In genomic region chr18:50273203-50274043, GRCh38 we compare ENCODE assay signal across 27 cellular contexts. TPM values are rescaled to one million over a fixed set of nuclear protein-coding genes. Genes with fewer than 3 reads are reported as not detected.
DNase-seq lines count a peak whose midpoint lies in the region; ATAC-seq, FAIRE-seq and TF ChIP-seq lines count a peak whose summit lies in the region.
"Had no signal": no experiment of that assay in that cellular context is flagged by ENCODE, and none has a peak within 500 bp of the region (broad histone marks: within the 10 kb centered on the region; RNA-seq: fewer than 3 reads in every experiment).

No MANE protein-coding gene starts in this region.

- no peak overlapping the region for H3K27ac ChIP-seq in K562 (ENCODE audit: extremely low read depth, low read depth, low read length)
- H3K27ac ChIP-seq: SJSA1 had no signal

- no peaks in the 10 kb centered on the region for H3K4me1 ChIP-seq in K562 (replicated peaks in 1 of 2; ENCODE audit: control insufficient read depth in 2 of 2, insufficient read depth in 2 of 2, low read length in 2 of 2)
- H3K4me1 ChIP-seq: BE2C, SJSA1 had no signal

- no peak overlapping the region for H2AFZ ChIP-seq in K562 (ENCODE audit: low read depth, low read length)

- no peak for FAIRE-seq in K562 (lab: Jason Lieb, UNC)
- FAIRE-seq: GM12891, H1 had no signal

- no peak for TF ChIP-seq EP300 in K562 (IDR thresholded peaks at IDR 0.05; ENCODE audit: low read length)

- no peaks in the 10 kb centered on the region for H3K27me3 Mint-ChIP-seq in activated naive CD8-positive, alpha-beta T cell treated with anti-CD3 and anti-CD28 coated beads, Interleukin-2, amount 50 U/mL, for 24 hours
- no peaks in the 10 kb centered on the region for H3K27me3 Mint-ChIP-seq in activated naive CD8-positive, alpha-beta T cell treated with anti-CD3 and anti-CD28 coated beads for 36 hours

- H3K4me3 Mint-ChIP-seq in activated naive CD8-positive, alpha-beta T cell treated with anti-CD3 and anti-CD28 coated beads, Interleukin-2, amount 50 U/mL, for 24 hours = no peak overlapping the region
- H3K4me3 Mint-ChIP-seq in activated naive CD8-positive, alpha-beta T cell treated with anti-CD3 and anti-CD28 coated beads for 36 hours = no peak overlapping the region
- H3K4me3 Mint-ChIP-seq in stimulated activated effector memory CD8-positive, alpha-beta T cell treated with anti-CD3 and anti-CD28 coated beads, Interleukin-12 subunit alpha, Interleukin-12 subunit beta, amount 100 ng/mL, for 72 hours = no peak overlapping the region

- no TSS peak for BruUV-seq in K562 (replicated peaks; lab: Mats Ljungman, UMichigan)

- TF ChIP-seq CTCF in K562 (IDR thresholded peaks at IDR 0.05 in 2 of 3, conservative IDR thresholded peaks at IDR 0.05 in 1 of 3; ENCODE audit: insufficient read depth in 2 of 3, low read depth in 1 of 3, low read length in 3 of 3) = no peak

- H3K4me3 ChIP-seq in K562 = no peak overlapping the region
- H3K4me3 ChIP-seq: SJSA1 had no signal

- DNase-seq in activated naive CD8-positive, alpha-beta T cell treated with anti-CD3 and anti-CD28 coated beads, Interleukin-2, amount 50 U/mL, for 24 hours = no peak
- DNase-seq in activated naive CD8-positive, alpha-beta T cell treated with anti-CD3 and anti-CD28 coated beads for 36 hours = no peak
- no peak for DNase-seq in K562 (ENCODE audit: extremely low read depth in 1 of 4, low spot score in 3 of 4)
- no peak for DNase-seq in left colon
- DNase-seq in stimulated activated effector memory CD8-positive, alpha-beta T cell treated with anti-CD3 and anti-CD28 coated beads, Interleukin-12 subunit alpha, Interleukin-12 subunit beta, amount 100 ng/mL, for 72 hours (ENCODE audit: low spot score in 2 of 2) = no peak
- no peak for DNase-seq in retina
- DNase-seq in NCI-H1048 (lab: John Stamatoyannopoulos, UW) = no peak
- DNase-seq: 8988T, ACHN, BE2C, Calu3, DMS79 treated with DMSO at 0.1 percent for 48 hours, GF-D8, HCEC 1CT, Karpas-422, NCI-H1105, NCI-H1436 treated with DMSO at 0.1 percent for 48 hours, NCI-H187 treated with DMSO at 0.1 percent for 48 hours, NCI-H2107, NCI-H524 treated with DMSO at 0.1 percent for 48 hours, NCI-H774, PC-3 had no signal

- H3K9me1 ChIP-seq in K562 (ENCODE audit: control insufficient read depth, insufficient read depth, low read length) = no peaks in the 10 kb centered on the region

- ATAC-seq in activated naive CD8-positive, alpha-beta T cell treated with anti-CD3 and anti-CD28 coated beads, Interleukin-2, amount 50 U/mL, for 24 hours = no peak
- no peak for ATAC-seq in K562
- ATAC-seq in left colon = peak; percentile 6
- no peak for ATAC-seq in stimulated activated effector memory CD8-positive, alpha-beta T cell treated with anti-CD3 and anti-CD28 coated beads, Interleukin-12 subunit alpha, Interleukin-12 subunit beta, amount 100 ng/mL, for 72 hours
- no peak for ATAC-seq in GM19397 (IDR thresholded peaks at IDR 0.05; ENCODE audit: unreplicated experiment)
- ATAC-seq: PC-3, Right ventricle myocardium inferior had no signal

- no peak for TF ChIP-seq POLR2A in K562 (conservative IDR thresholded peaks at IDR 0.05)

- in situ Hi-C loops in K562 (cut with MboI) = no loop called here

- POLR2A ChIA-PET in K562 (lab: Yijun Ruan, JAX) = no interaction called here

- H3K36me3 Mint-ChIP-seq in activated naive CD8-positive, alpha-beta T cell treated with anti-CD3 and anti-CD28 coated beads, Interleukin-2, amount 50 U/mL, for 24 hours (ENCODE audit: low read depth) = peaks cover 46% of the 10 kb centered on the region
- H3K36me3 Mint-ChIP-seq in activated naive CD8-positive, alpha-beta T cell treated with anti-CD3 and anti-CD28 coated beads for 36 hours = peaks cover 32% of the 10 kb centered on the region
- H3K36me3 Mint-ChIP-seq in stimulated activated effector memory CD8-positive, alpha-beta T cell treated with anti-CD3 and anti-CD28 coated beads, Interleukin-12 subunit alpha, Interleukin-12 subunit beta, amount 100 ng/mL, for 72 hours = peaks cover 92% of the 10 kb centered on the region

- H4K20me1 ChIP-seq in K562 (replicated peaks; ENCODE audit: control insufficient read depth, insufficient read depth, low read length) = no peaks in the 10 kb centered on the region

- H3K27ac Mint-ChIP-seq in activated naive CD8-positive, alpha-beta T cell treated with anti-CD3 and anti-CD28 coated beads, Interleukin-2, amount 50 U/mL, for 24 hours = peak overlapping the region; percentile 33
- no peak overlapping the region for H3K27ac Mint-ChIP-seq in activated naive CD8-positive, alpha-beta T cell treated with anti-CD3 and anti-CD28 coated beads for 36 hours
- H3K27ac Mint-ChIP-seq in stimulated activated effector memory CD8-positive, alpha-beta T cell treated with anti-CD3 and anti-CD28 coated beads, Interleukin-12 subunit alpha, Interleukin-12 subunit beta, amount 100 ng/mL, for 72 hours = peak overlapping the region; percentile 12

- 98% methylated on average over 11 of the region's 23 CpGs for WGBS in K562 (ENCODE audit: insufficient coverage, low coverage, missing lambda C conversion rate)

- H3K4me2 ChIP-seq in K562 (ENCODE audit: insufficient read depth, low read length) = no peak overlapping the region

- H3K9me3 ChIP-seq in K562 (replicated peaks; ENCODE audit: control insufficient read depth, insufficient read depth, low read depth, low read length) = peaks cover 7% of the 10 kb centered on the region
- H3K9me3 ChIP-seq: BE2C, SJSA1 had no signal

- H3K79me2 ChIP-seq in K562 (ENCODE audit: control insufficient read depth, insufficient read depth, low read length) = peaks cover 4% of the 10 kb centered on the region; the same call in 1 of the 3 replicates

- H3K9me3 Mint-ChIP-seq in activated naive CD8-positive, alpha-beta T cell treated with anti-CD3 and anti-CD28 coated beads, Interleukin-2, amount 50 U/mL, for 24 hours = no peaks in the 10 kb centered on the region
- H3K9me3 Mint-ChIP-seq in activated naive CD8-positive, alpha-beta T cell treated with anti-CD3 and anti-CD28 coated beads for 36 hours = no peaks in the 10 kb centered on the region
- H3K9me3 Mint-ChIP-seq in stimulated activated effector memory CD8-positive, alpha-beta T cell treated with anti-CD3 and anti-CD28 coated beads, Interleukin-12 subunit alpha, Interleukin-12 subunit beta, amount 100 ng/mL, for 72 hours = no peaks in the 10 kb centered on the region

- no peak overlapping the region for H3K9ac ChIP-seq in K562 (ENCODE audit: insufficient read depth in 1 of 2, low read depth in 2 of 2, low read length in 2 of 2)

- no peak for TF ChIP-seq RAD21 in K562 (CRISPR knock-in tag; conservative IDR thresholded peaks at IDR 0.05 in 1 of 2, IDR thresholded peaks at IDR 0.05 in 1 of 2)

- peaks cover 95% of the 10 kb centered on the region for H3K36me3 ChIP-seq in K562 (ENCODE audit: control insufficient read depth, insufficient read depth, low read length)

- intact Hi-C loops in K562 (cut with micrococcal nuclease) = no loop called here
- intact Hi-C loops in left colon (cut with DNase I, micrococcal nuclease) = no loop called here

- H3K4me1 Mint-ChIP-seq in activated naive CD8-positive, alpha-beta T cell treated with anti-CD3 and anti-CD28 coated beads, Interleukin-2, amount 50 U/mL, for 24 hours = peaks cover 7% of the 10 kb centered on the region
- peaks cover 6% of the 10 kb centered on the region for H3K4me1 Mint-ChIP-seq in activated naive CD8-positive, alpha-beta T cell treated with anti-CD3 and anti-CD28 coated beads for 36 hours
- H3K4me1 Mint-ChIP-seq in stimulated activated effector memory CD8-positive, alpha-beta T cell treated with anti-CD3 and anti-CD28 coated beads, Interleukin-12 subunit alpha, Interleukin-12 subunit beta, amount 100 ng/mL, for 72 hours = peaks cover 17% of the 10 kb centered on the region

- H3K27me3 ChIP-seq in K562 (ENCODE audit: control insufficient read depth in 2 of 2, insufficient read depth in 2 of 2, low read length in 2 of 2) = no peaks in the 10 kb centered on the region
- H3K27me3 ChIP-seq: BE2C, SJSA1 had no signal

- CTCF ChIA-PET in K562 (lab: Yijun Ruan, JAX; ENCODE audit: low intra/inter-chr PET ratio) = no interaction called here

RNA-seq across cellular contexts. Expression of gene CFAP53, which starts 7.1 kb away (rescaled TPM):
- total RNA-seq in activated naive CD8-positive, alpha-beta T cell treated with anti-CD3 and anti-CD28 coated beads for 36 hours = under 1 TPM; 0.14 to 0.54 TPM
- total RNA-seq in K562 (2011; cell fraction: chromatin; rRNA removed; ENCODE audit: low replicate concordance) = 4.0 and 14.5 TPM in 2 replicates
- 1.5 and 2.2 TPM in 2 replicates for total RNA-seq in K562 (2011; cell fraction: nucleolus; rRNA removed)
- total RNA-seq in K562 (2011; cell fraction: nucleoplasm; rRNA removed) = 2.4 and 3.8 TPM in 2 replicates
- total RNA-seq in K562 (2014; rRNA removed) (0.50 and 0.94 TPM in 2 replicates), K562 (2014; rRNA removed; fragmentation: Illumina TruSeq; extraction: Trizol) (1.1 and 1.2 TPM in 2 replicates), K562 (2015; rRNA removed; fragmentation: Illumina TruSeq; extraction: Trizol) (1.2 and 1.6 TPM in 2 replicates), K562 (2021) (0.60 and 0.87 TPM in 2 replicates), left colon (under 1 TPM; 0.24 to 0.28 TPM)
- polyA plus RNA-seq in K562 (2011; rRNA removed) (1.4 and 2.2 TPM in 2 replicates), K562 (2014; fragmentation: Illumina TruSeq; extraction: Trizol) (1.1 and 1.6 TPM in 2 replicates), K562 (2014; fragmentation: Nextera tagmentation; extraction: Ambion mirVana) (under 1 TPM; 0.21 to 0.23 TPM), K562 (2014; rRNA removed) (1.9 TPM in 2 replicates)
- 0.09 and 0.63 TPM in 2 replicates for polyA plus RNA-seq in K562 (2011; cell fraction: cytosol; rRNA removed)
- 4.1 and 5.0 TPM in 2 replicates for polyA plus RNA-seq in K562 (2011; cell fraction: nucleus; rRNA removed)
- 1.2 and 2.6 TPM in 2 replicates for polyA plus RNA-seq in K562 (2012)
- 1.3 and 1.9 TPM in 2 replicates for polyA minus RNA-seq in K562 (2011; rRNA and poly(A)+ RNA removed)
- not detected in 2 replicates for polyA minus RNA-seq in K562 (2011; cell fraction: cytosol; rRNA and poly(A)+ RNA removed)
- polyA minus RNA-seq in K562 (2011; cell fraction: nucleus; rRNA and poly(A)+ RNA removed) = 1.2 and 1.3 TPM in 2 replicates
- total RNA-seq: PC-3, Right ventricle myocardium inferior had no signal

RNA-seq across cellular contexts. Expression of gene MBD1, which starts 7.9 kb away (rescaled TPM):
- 10 to 100 TPM; 65.6 to 69.9 TPM for total RNA-seq in activated naive CD8-positive, alpha-beta T cell treated with anti-CD3 and anti-CD28 coated beads for 36 hours
- 124 and 196 TPM in 2 replicates for total RNA-seq in K562 (2011; cell fraction: chromatin; rRNA removed; ENCODE audit: low replicate concordance)
- 127 and 147 TPM in 2 replicates for total RNA-seq in K562 (2011; cell fraction: nucleolus; rRNA removed)
- 103 and 106 TPM in 2 replicates for total RNA-seq in K562 (2011; cell fraction: nucleoplasm; rRNA removed)
- total RNA-seq in K562 (2014; rRNA removed) = 44.5 and 46.7 TPM in 2 replicates
- 14.8 and 16.4 TPM in 2 replicates for total RNA-seq in K562 (2014; rRNA removed; fragmentation: Illumina TruSeq; extraction: Trizol)
- total RNA-seq in K562 (2015; rRNA removed; fragmentation: Illumina TruSeq; extraction: Trizol) = 31.7 and 32.8 TPM in 2 replicates
- 59.7 and 60.9 TPM in 2 replicates for total RNA-seq in K562 (2021)
- 32.3 and 38.1 TPM in 2 replicates for polyA plus RNA-seq in K562 (2011; rRNA removed)
- polyA plus RNA-seq in K562 (2011; cell fraction: cytosol; rRNA removed) = 28.5 and 44.3 TPM in 2 replicates
- 169 and 222 TPM in 2 replicates for polyA plus RNA-seq in K562 (2011; cell fraction: nucleus; rRNA removed)
- 32.7 and 37.7 TPM in 2 replicates for polyA plus RNA-seq in K562 (2012)
- 26.1 and 37.4 TPM in 2 replicates for polyA plus RNA-seq in K562 (2014; fragmentation: Illumina TruSeq; extraction: Trizol)
- 1 to 10 TPM; 3.0 to 3.6 TPM for polyA plus RNA-seq in K562 (2014; fragmentation: Nextera tagmentation; extraction: Ambion mirVana)
- polyA plus RNA-seq in K562 (2014; rRNA removed) = 47.2 and 49.3 TPM in 2 replicates
- 23.8 and 26.4 TPM in 2 replicates for polyA minus RNA-seq in K562 (2011; rRNA and poly(A)+ RNA removed)
- 18.7 and 25.3 TPM in 2 replicates for polyA minus RNA-seq in K562 (2011; cell fraction: cytosol; rRNA and poly(A)+ RNA removed)
- polyA minus RNA-seq in K562 (2011; cell fraction: nucleus; rRNA and poly(A)+ RNA removed) = 76.1 and 92.1 TPM in 2 replicates
- total RNA-seq in left colon = 10 to 100 TPM; 66.4 to 68.0 TPM

RNA-seq across cellular contexts. Expression of gene CXXC1, which starts 14.1 kb away (rescaled TPM):
- total RNA-seq in activated naive CD8-positive, alpha-beta T cell treated with anti-CD3 and anti-CD28 coated beads for 36 hours = 10 to 100 TPM; 97.0 to 97.2 TPM
- total RNA-seq in K562 (2011; cell fraction: chromatin; rRNA removed; ENCODE audit: low replicate concordance) = 157 and 311 TPM in 2 replicates
- 176 and 189 TPM in 2 replicates for total RNA-seq in K562 (2011; cell fraction: nucleolus; rRNA removed)
- 138 and 156 TPM in 2 replicates for total RNA-seq in K562 (2011; cell fraction: nucleoplasm; rRNA removed)
- total RNA-seq in K562 (2014; rRNA removed) = 43.3 and 46.4 TPM in 2 replicates
- 23.1 and 26.3 TPM in 2 replicates for total RNA-seq in K562 (2014; rRNA removed; fragmentation: Illumina TruSeq; extraction: Trizol)
- total RNA-seq in K562 (2015; rRNA removed; fragmentation: Illumina TruSeq; extraction: Trizol) = 34.1 and 36.4 TPM in 2 replicates
- total RNA-seq in K562 (2021) = 59.1 and 81.0 TPM in 2 replicates
- 31.2 and 52.9 TPM in 2 replicates for polyA plus RNA-seq in K562 (2011; rRNA removed)
- polyA plus RNA-seq in K562 (2011; cell fraction: cytosol; rRNA removed) = 63.8 and 103 TPM in 2 replicates
- 461 and 501 TPM in 2 replicates for polyA plus RNA-seq in K562 (2011; cell fraction: nucleus; rRNA removed)
- 69.9 and 70.3 TPM in 2 replicates for polyA plus RNA-seq in K562 (2012)
- 40.3 and 51.2 TPM in 2 replicates for polyA plus RNA-seq in K562 (2014; fragmentation: Illumina TruSeq; extraction: Trizol)
- 1 to 10 TPM; 3.4 to 7.4 TPM for polyA plus RNA-seq in K562 (2014; fragmentation: Nextera tagmentation; extraction: Ambion mirVana)
- polyA plus RNA-seq in K562 (2014; rRNA removed) = 59.1 and 84.5 TPM in 2 replicates
- 17.5 and 20.7 TPM in 2 replicates for polyA minus RNA-seq in K562 (2011; rRNA and poly(A)+ RNA removed)
- 17.8 and 22.5 TPM in 2 replicates for polyA minus RNA-seq in K562 (2011; cell fraction: cytosol; rRNA and poly(A)+ RNA removed)
- polyA minus RNA-seq in K562 (2011; cell fraction: nucleus; rRNA and poly(A)+ RNA removed) = 37.6 and 42.1 TPM in 2 replicates
- total RNA-seq in left colon = 10 to 100 TPM; 67.1 to 81.0 TPM
